In the genomic region with DNA sequence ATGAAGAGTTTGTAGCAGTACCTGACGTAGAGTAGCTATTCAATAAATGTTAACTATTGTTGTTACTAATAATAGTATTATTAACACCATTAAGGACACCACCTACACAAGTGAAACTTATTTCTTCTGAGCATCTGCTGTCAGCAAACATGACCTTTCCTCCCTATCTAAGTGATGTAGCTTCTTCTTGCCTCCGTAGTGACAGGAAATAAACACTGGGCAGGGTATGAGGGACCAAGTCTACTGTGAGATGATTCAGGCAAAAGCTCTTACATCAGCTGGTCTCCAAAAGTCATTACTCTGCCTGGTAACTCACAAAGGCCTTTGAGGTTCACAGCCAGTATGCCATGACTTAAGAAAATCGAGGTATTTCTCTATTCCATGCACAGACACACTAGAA, we compare ENCODE assay signal across 24 cellular contexts.
"Had no signal": no experiment of that assay in that cellular context is flagged by ENCODE, and none has a peak within 500 bp of the region (broad histone marks: within the 10 kb centered on the region; RNA-seq: fewer than 3 reads in every experiment).

No MANE protein-coding gene starts in this region.

- H2AFZ ChIP-seq: neural progenitor cell had no signal

- DNase-seq: activated CD4-positive, alpha-beta memory T cell treated with anti-CD3 and anti-CD28 coated beads for 36 hours; activated CD4-positive, alpha-beta T cell treated with anti-CD3 and anti-CD28 coated beads for 4 hours; activated CD4-positive, CD25-positive, alpha-beta regulatory T cell; activated effector memory CD4-positive, alpha-beta T cell treated with Interleukin-2 at 50 U/mL for 16 hours; activated naive CD4-positive, alpha-beta T cell treated with anti-CD3 and anti-CD28 coated beads for 36 hours; activated naive CD8-positive, alpha-beta T cell treated with anti-CD3 and anti-CD28 coated beads, Interleukin-2, amount 10 ng/mL, durations not matched to agents 7 days and 5 days; activated T-cell treated with anti-CD3 and anti-CD28 coated beads, Interleukin-2, amount 50 U/mL, for 48 hours; amniotic stem cell; colonic mucosa; dorsolateral prefrontal cortex; effector memory CD8-positive, alpha-beta T cell; head of caudate nucleus; hypothalamus; left ventricle myocardium inferior; naive thymus-derived CD8-positive, alpha-beta T cell; retina; sigmoid colon; stimulated activated CD4-positive, alpha-beta T cell treated with anti-CD3 and anti-CD28 coated beads, Interleukin-4, amount 100 ng/mL, for 24 hours; stimulated activated naive CD8-positive, alpha-beta T cell treated with anti-CD3 and anti-CD28 coated beads, Interleukin-15, Interleukin-2, amounts not matched to agents 100 U/mL and 50 U/mL, for 24 hours; tibial artery had no signal

- H3K9ac ChIP-seq: neural progenitor cell had no signal

- H3K27ac ChIP-seq: breast epithelium, colonic mucosa, dorsolateral prefrontal cortex, epithelial cell of prostate, gastroesophageal sphincter, left ventricle myocardium inferior, neural progenitor cell, sigmoid colon, tibial artery had no signal

- H3K4me1 ChIP-seq: breast epithelium, colonic mucosa, gastroesophageal sphincter, left ventricle myocardium inferior, neural progenitor cell, sigmoid colon, tibial artery had no signal

- H3K4me3 ChIP-seq: breast epithelium, colonic mucosa, dorsolateral prefrontal cortex, gastroesophageal sphincter, left ventricle myocardium inferior, neural progenitor cell, sigmoid colon, tibial artery had no signal

- H3K9me3 ChIP-seq: breast epithelium, colonic mucosa, gastroesophageal sphincter, left ventricle myocardium inferior, sigmoid colon, tibial artery had no signal

- H3K36me3 ChIP-seq: breast epithelium, colonic mucosa, gastroesophageal sphincter, left ventricle myocardium inferior, neural progenitor cell, sigmoid colon, tibial artery had no signal

- ATAC-seq: effector memory CD8-positive, alpha-beta T cell; gastroesophageal sphincter; naive thymus-derived CD8-positive, alpha-beta T cell; stimulated activated naive CD8-positive, alpha-beta T cell treated with anti-CD3 and anti-CD28 coated beads, Interleukin-15, Interleukin-2, amounts not matched to agents 100 U/mL and 50 U/mL, for 24 hours had no signal

- H3K4me2 ChIP-seq: neural progenitor cell had no signal

- H3K27me3 ChIP-seq: breast epithelium, colonic mucosa, dorsolateral prefrontal cortex, gastroesophageal sphincter, neural progenitor cell, sigmoid colon, tibial artery had no signal
